Comparison of ENCODE assay signal across 16 cellular contexts in genomic region chr5:130270786-130271185, GRCh38.
A peak's percentile ranks its signal among the peaks of the same experiment; 100 is the strongest.
DNase-seq lines count a peak whose midpoint lies in the region; ATAC-seq and TF ChIP-seq lines count a peak whose summit lies in the region.
"Had no signal": no experiment of that assay in that cellular context is flagged by ENCODE, and none has a peak within 500 bp of the region (broad histone marks: within the 10 kb centered on the region; RNA-seq: fewer than 3 reads in every experiment).

No MANE protein-coding gene starts in this region.

- H3K4me3 ChIP-seq in mammary epithelial cell (replicated peaks in 1 of 3; ENCODE audit: insufficient read depth in 1 of 3, low read depth in 2 of 3, low read length in 3 of 3) (no peak overlapping the region), PC-3 (ENCODE audit: low read length) (no peak overlapping the region)
- H3K4me3 ChIP-seq: BLaER1 treated with 17β-estradiol and CSF1 and Interleukin-3, amounts not matched to agents 10 nM and 100 nM had no signal

- H3F3A ChIP-seq in PC-3 (ENCODE audit: low read length, unreplicated experiment): no peaks in the 10 kb centered on the region

- no peaks in the 10 kb centered on the region for H3K4me1 Mint-ChIP-seq in MCF 10A (ENCODE audit: insufficient read depth, unreplicated experiment)
- H3K4me1 Mint-ChIP-seq: B cell, IgD-negative memory B cell had no signal

- no peaks in the 10 kb centered on the region for H3K27me3 Mint-ChIP-seq in MCF 10A (ENCODE audit: insufficient read depth, unreplicated experiment)
- H3K27me3 Mint-ChIP-seq: B cell had no signal

- no TSS peak for BruUV-seq in mammary epithelial cell (replicated peaks; lab: Mats Ljungman, UMichigan)
- no TSS peak for BruUV-seq in MCF 10A (replicated peaks; lab: Mats Ljungman, UMichigan)
- BruUV-seq in PC-3 (replicated peaks; lab: Mats Ljungman, UMichigan): no TSS peak

- H3K9me3 ChIP-seq in mammary epithelial cell (replicated peaks; ENCODE audit: insufficient read depth, low read length): no peaks in the 10 kb centered on the region
- H3K9me3 ChIP-seq in PC-3 (ENCODE audit: low read length): no peaks in the 10 kb centered on the region
- H3K9me3 ChIP-seq: BLaER1 treated with 17β-estradiol and CSF1 and Interleukin-3, amounts not matched to agents 10 nM and 100 nM had no signal

- no peaks in the 10 kb centered on the region for H3K79me2 ChIP-seq in mammary epithelial cell (ENCODE audit: insufficient read depth, low read length)
- no peaks in the 10 kb centered on the region for H3K79me2 ChIP-seq in PC-3 (ENCODE audit: low read length)

- TF ChIP-seq CTCF in mammary epithelial cell (conservative IDR thresholded peaks at IDR 0.05 in 1 of 2, IDR thresholded peaks at IDR 0.05 in 1 of 2; ENCODE audit: extremely low read depth in 1 of 2, insufficient read depth in 1 of 2, low read depth in 1 of 2, low read length in 2 of 2) (no peak), MCF 10A (IDR thresholded peaks at IDR 0.05; ENCODE audit: unreplicated experiment) (no peak), PC-3 (conservative IDR thresholded peaks at IDR 0.05; ENCODE audit: low read depth, low read length) (no peak)

- dilution Hi-C loops in mammary epithelial cell (cut with HindIII; ENCODE audit: low sequenced_read_pairs): no loop called here

- peak; percentile 32 for DNase-seq in mammary epithelial cell
- DNase-seq in MCF 10A (ENCODE audit: unreplicated experiment): no peak
- peak; percentile 52 for DNase-seq in PC-3
- DNase-seq in epithelial cell of prostate (ENCODE audit: low read depth, low spot score): peak; percentile 77
- DNase-seq in DMS 273 treated with DMSO at 0.1 percent for 48 hours (lab: John Stamatoyannopoulos, UW): no peak
- no peak for DNase-seq in NCI-H524 (lab: John Stamatoyannopoulos, UW)
- DNase-seq: Calu3; CD8-positive, alpha-beta T cell; DMS79; GDM1; H9 had no signal

- H3K27me3 ChIP-seq in mammary epithelial cell (ENCODE audit: insufficient read depth, low read length) (no peaks in the 10 kb centered on the region), PC-3 (ENCODE audit: low read length) (no peaks in the 10 kb centered on the region)
- H3K27me3 ChIP-seq: BLaER1 treated with 17β-estradiol and CSF1 and Interleukin-3, amounts not matched to agents 10 nM and 100 nM had no signal

- H2AFZ ChIP-seq in mammary epithelial cell (ENCODE audit: low read depth, low read length) (no peak overlapping the region), PC-3 (ENCODE audit: low read length) (no peak overlapping the region)

- no peaks in the 10 kb centered on the region for H3K9me2 ChIP-seq in PC-3 (replicated peaks; ENCODE audit: low read length)

- H3K27ac ChIP-seq in mammary epithelial cell (ENCODE audit: insufficient read depth, low read depth, low read length) (no peak overlapping the region), PC-3 (ENCODE audit: low read length) (no peak overlapping the region), epithelial cell of prostate (no peak overlapping the region)
- H3K27ac ChIP-seq: BLaER1 treated with 17β-estradiol and CSF1 and Interleukin-3, amounts not matched to agents 10 nM and 100 nM had no signal

- H3K9ac ChIP-seq in mammary epithelial cell (ENCODE audit: insufficient read depth, low read length): no peak overlapping the region
- no peak overlapping the region for H3K9ac ChIP-seq in PC-3 (ENCODE audit: low read length)
- H3K9ac ChIP-seq: BLaER1 treated with 17β-estradiol and CSF1 and Interleukin-3, amounts not matched to agents 10 nM and 100 nM had no signal

- H3K36me3 Mint-ChIP-seq in MCF 10A (ENCODE audit: insufficient read depth, unreplicated experiment): no peaks in the 10 kb centered on the region
- H3K36me3 Mint-ChIP-seq: CD8-positive, alpha-beta T cell; IgD-negative memory B cell had no signal

- H3K4me1 ChIP-seq in mammary epithelial cell (ENCODE audit: insufficient read depth, low read length) (no peaks in the 10 kb centered on the region), PC-3 (ENCODE audit: insufficient read depth, low read length) (no peaks in the 10 kb centered on the region)

- no peak overlapping the region for H3K4me3 Mint-ChIP-seq in MCF 10A (ENCODE audit: unreplicated experiment)
- H3K4me3 Mint-ChIP-seq: B cell; CD8-positive, alpha-beta T cell; H9; IgD-negative memory B cell had no signal

- no peak for ATAC-seq in PC-3
- no peak for ATAC-seq in GM19351 (IDR thresholded peaks at IDR 0.05; ENCODE audit: unreplicated experiment)
- ATAC-seq: CD8-positive, alpha-beta T cell; HepG2 had no signal

- CTCF ChIA-PET in mammary epithelial cell (lab: Charles Lee; ENCODE audit: low non-redundant PET): no interaction called here
- CTCF ChIA-PET in MCF 10A (lab: Yijun Ruan, JAX): interaction anchor here (0.6 kb wide), 1 partner anchor 11 kb away, joined by 4 read pairs; no protein-coding TSS in a partner anchor
- CTCF ChIA-PET in PC-3 (lab: Charles Lee): no interaction called here

- in situ Hi-C loops in mammary epithelial cell (cut with MboI; ENCODE audit: low sequenced_read_pairs in 2 of 2): no loop called here

- H4K20me1 ChIP-seq in mammary epithelial cell (ENCODE audit: insufficient read depth, low read length): no peaks in the 10 kb centered on the region
- H4K20me1 ChIP-seq in PC-3 (ENCODE audit: low read length): no peaks in the 10 kb centered on the region
- H4K20me1 ChIP-seq: BLaER1 treated with 17β-estradiol and CSF1 and Interleukin-3, amounts not matched to agents 10 nM and 100 nM had no signal

- no peak overlapping the region for H3K4me2 ChIP-seq in mammary epithelial cell (ENCODE audit: insufficient read depth, low read depth, low read length)
- no peak overlapping the region for H3K4me2 ChIP-seq in PC-3 (ENCODE audit: low read length)
- H3K4me2 ChIP-seq: BLaER1 treated with 17β-estradiol and CSF1 and Interleukin-3, amounts not matched to agents 10 nM and 100 nM had no signal

- H3K9me3 Mint-ChIP-seq in MCF 10A (ENCODE audit: unreplicated experiment): no peaks in the 10 kb centered on the region
- H3K9me3 Mint-ChIP-seq: CD8-positive, alpha-beta T cell; H9 had no signal

- no peak overlapping the region for H3K27ac Mint-ChIP-seq in MCF 10A (ENCODE audit: low read depth, unreplicated experiment)
- H3K27ac Mint-ChIP-seq: B cell; CD8-positive, alpha-beta T cell; H9; IgD-negative memory B cell had no signal

- intact Hi-C loops in mammary epithelial cell (cut with micrococcal nuclease) (no loop called here), MCF 10A (cut with micrococcal nuclease) (no loop called here), PC-3 (cut with micrococcal nuclease) (no loop called here)

- POLR2A ChIA-PET in MCF 10A (lab: Yijun Ruan, JAX): no interaction called here
- POLR2A ChIA-PET in PC-3 (lab: Charles Lee; ENCODE audit: unreplicated experiment): no interaction called here

- no peaks in the 10 kb centered on the region for H3K36me3 ChIP-seq in mammary epithelial cell (ENCODE audit: insufficient read depth, low read length)
- no peaks in the 10 kb centered on the region for H3K36me3 ChIP-seq in PC-3 (ENCODE audit: low read depth, low read length)
- H3K36me3 ChIP-seq: BLaER1 treated with 17β-estradiol and CSF1 and Interleukin-3, amounts not matched to agents 10 nM and 100 nM had no signal

Comparison
In these comparisons a context has a peak if more than half of its experiments do, and no peak if none do; other contexts are left out.
1. DNase-seq: peak in mammary epithelial cell (single experiment), PC-3 (single experiment) and epithelial cell of prostate (single experiment); none in MCF 10A (single experiment), DMS 273 treated with DMSO at 0.1 percent for 48 hours (single experiment) and NCI-H524 (0 of 2).